ENCODE assay signal across 8 cellular contexts in the genomic region with DNA sequence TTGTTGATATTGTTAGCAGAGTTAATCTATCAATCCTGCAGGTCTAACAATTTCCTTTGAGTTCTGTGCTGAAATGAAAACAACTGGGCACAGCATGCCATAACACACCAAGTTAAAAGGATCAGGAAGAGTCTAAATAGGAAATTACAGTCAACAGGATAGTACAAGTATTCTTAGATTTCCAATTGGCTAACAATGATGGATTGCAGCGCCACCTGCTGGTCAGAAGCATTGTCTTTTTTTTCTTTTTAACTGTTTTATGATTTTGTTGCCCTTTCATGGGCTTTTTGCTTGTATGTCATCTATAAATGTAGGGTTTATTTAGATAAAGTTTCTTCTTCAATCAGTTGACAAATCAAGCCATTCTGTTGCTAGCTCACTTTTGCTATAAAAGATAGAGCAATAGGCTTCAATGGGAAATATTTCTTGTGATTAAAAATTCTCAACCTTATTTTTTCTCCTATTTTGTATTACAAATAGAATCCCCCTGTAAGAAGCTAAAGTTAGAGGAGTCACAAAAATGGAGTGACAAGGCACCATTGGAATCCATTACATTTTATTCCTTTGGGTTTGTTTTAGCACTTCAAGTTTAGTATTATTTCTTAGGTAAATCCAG. TPM values are rescaled to one million over a fixed set of nuclear protein-coding genes. Genes with fewer than 3 reads are reported as not detected.
DNase-seq lines count a peak whose midpoint lies in the region; ATAC-seq and TF ChIP-seq lines count a peak whose summit lies in the region.

No MANE protein-coding gene starts in this region.

- H3K36me3 Mint-ChIP-seq in activated naive CD8-positive, alpha-beta T cell treated with anti-CD3 and anti-CD28 coated beads, Interleukin-2, amount 10 ng/mL, durations not matched to agents 7 days and 5 days = no peaks in the 10 kb centered on the region

- H3K27me3 Mint-ChIP-seq in activated naive CD8-positive, alpha-beta T cell treated with anti-CD3 and anti-CD28 coated beads, Interleukin-2, amount 10 ng/mL, durations not matched to agents 7 days and 5 days = peaks cover 7% of the 10 kb centered on the region

- no peak overlapping the region for H3K27ac Mint-ChIP-seq in activated naive CD8-positive, alpha-beta T cell treated with anti-CD3 and anti-CD28 coated beads, Interleukin-2, amount 10 ng/mL, durations not matched to agents 7 days and 5 days

- POLR2A ChIA-PET in activated naive CD8-positive, alpha-beta T cell treated with anti-CD3 and anti-CD28 coated beads, Interleukin-2, amount 10 ng/mL, durations not matched to agents 7 days and 5 days (lab: Charles Lee) = no interaction called here

- no peak for ATAC-seq in activated naive CD8-positive, alpha-beta T cell treated with anti-CD3 and anti-CD28 coated beads, Interleukin-2, amount 10 ng/mL, durations not matched to agents 7 days and 5 days (ENCODE audit: low read depth)
- ATAC-seq in GM21447 (IDR thresholded peaks at IDR 0.05; ENCODE audit: unreplicated experiment) = no peak

- TF ChIP-seq RAD21 in Ishikawa (IDR thresholded peaks at IDR 0.05; ENCODE audit: low read depth) = peak; percentile 80

- H3K4me3 Mint-ChIP-seq in activated naive CD8-positive, alpha-beta T cell treated with anti-CD3 and anti-CD28 coated beads, Interleukin-2, amount 10 ng/mL, durations not matched to agents 7 days and 5 days = no peak overlapping the region

- no peaks in the 10 kb centered on the region for H3K9me3 Mint-ChIP-seq in activated naive CD8-positive, alpha-beta T cell treated with anti-CD3 and anti-CD28 coated beads, Interleukin-2, amount 10 ng/mL, durations not matched to agents 7 days and 5 days

- DNase-seq in NCI-H1417 (lab: John Stamatoyannopoulos, UW) = peak; percentile 42 to 79 (median 63)
- no peak for DNase-seq in NCI-H1417 treated with DMSO at 0.1 percent for 48 hours (lab: John Stamatoyannopoulos, UW)
- peak; percentile 62 for DNase-seq in RPMI8226
- peak; percentile 39 for DNase-seq in activated naive CD8-positive, alpha-beta T cell treated with anti-CD3 and anti-CD28 coated beads, Interleukin-2, amount 10 ng/mL, durations not matched to agents 7 days and 5 days
- peak; percentile 20 to 43 for DNase-seq in hippocampal formation (lab: John Stamatoyannopoulos, UW)
- peak; percentile 7 to 49 (median 38) for DNase-seq in stimulated activated CD4-positive, alpha-beta T cell treated with anti-CD3 and anti-CD28 coated beads, Interleukin-12 subunit alpha, Interleukin-12 subunit beta, amount 100 ng/mL, for 48 hours (ENCODE audit: low read depth in 2 of 3, low spot score in 1 of 3)

- no peak for TF ChIP-seq EP300 in Ishikawa (IDR thresholded peaks at IDR 0.05; ENCODE audit: borderline replicate concordance)

- no peaks in the 10 kb centered on the region for H3K4me1 Mint-ChIP-seq in activated naive CD8-positive, alpha-beta T cell treated with anti-CD3 and anti-CD28 coated beads, Interleukin-2, amount 10 ng/mL, durations not matched to agents 7 days and 5 days

TF ChIP-seq in Ishikawa, 13 proteins besides CTCF, POLR2A, EP300 and RAD21:
- no peak for TF ChIP-seq YY1 (IDR thresholded peaks at IDR 0.05; ENCODE audit: low read depth)
- TF ChIP-seq TCF12 (IDR thresholded peaks at IDR 0.05; ENCODE audit: low read depth) = no peak
- no peak for TF ChIP-seq CEBPB (IDR thresholded peaks at IDR 0.05)
- no peak for TF ChIP-seq FOXM1 (IDR thresholded peaks at IDR 0.05; ENCODE audit: borderline replicate concordance, low read depth)
- TF ChIP-seq, protein P1, sequence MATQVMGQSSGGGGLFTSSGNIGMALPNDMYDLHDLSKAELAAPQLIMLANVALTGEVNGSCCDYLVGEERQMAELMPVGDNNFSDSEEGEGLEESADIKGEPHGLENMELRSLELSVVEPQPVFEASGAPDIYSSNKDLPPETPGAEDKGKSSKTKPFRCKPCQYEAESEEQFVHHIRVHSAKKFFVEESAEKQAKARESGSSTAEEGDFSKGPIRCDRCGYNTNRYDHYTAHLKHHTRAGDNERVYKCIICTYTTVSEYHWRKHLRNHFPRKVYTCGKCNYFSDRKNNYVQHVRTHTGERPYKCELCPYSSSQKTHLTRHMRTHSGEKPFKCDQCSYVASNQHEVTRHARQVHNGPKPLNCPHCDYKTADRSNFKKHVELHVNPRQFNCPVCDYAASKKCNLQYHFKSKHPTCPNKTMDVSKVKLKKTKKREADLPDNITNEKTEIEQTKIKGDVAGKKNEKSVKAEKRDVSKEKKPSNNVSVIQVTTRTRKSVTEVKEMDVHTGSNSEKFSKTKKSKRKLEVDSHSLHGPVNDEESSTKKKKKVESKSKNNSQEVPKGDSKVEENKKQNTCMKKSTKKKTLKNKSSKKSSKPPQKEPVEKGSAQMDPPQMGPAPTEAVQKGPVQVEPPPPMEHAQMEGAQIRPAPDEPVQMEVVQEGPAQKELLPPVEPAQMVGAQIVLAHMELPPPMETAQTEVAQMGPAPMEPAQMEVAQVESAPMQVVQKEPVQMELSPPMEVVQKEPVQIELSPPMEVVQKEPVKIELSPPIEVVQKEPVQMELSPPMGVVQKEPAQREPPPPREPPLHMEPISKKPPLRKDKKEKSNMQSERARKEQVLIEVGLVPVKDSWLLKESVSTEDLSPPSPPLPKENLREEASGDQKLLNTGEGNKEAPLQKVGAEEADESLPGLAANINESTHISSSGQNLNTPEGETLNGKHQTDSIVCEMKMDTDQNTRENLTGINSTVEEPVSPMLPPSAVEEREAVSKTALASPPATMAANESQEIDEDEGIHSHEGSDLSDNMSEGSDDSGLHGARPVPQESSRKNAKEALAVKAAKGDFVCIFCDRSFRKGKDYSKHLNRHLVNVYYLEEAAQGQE (IDR thresholded peaks at IDR 0.05; ENCODE audit: low read depth) = no peak

RNA-seq across cellular contexts. Expression of a gene that starts 40.8 kb away (rescaled TPM):
- not detected for total RNA-seq in activated naive CD8-positive, alpha-beta T cell treated with anti-CD3 and anti-CD28 coated beads, Interleukin-2, amount 10 ng/mL, durations not matched to agents 7 days and 5 days
